16 cellular contexts compared by ENCODE assay signal in the genomic region with DNA sequence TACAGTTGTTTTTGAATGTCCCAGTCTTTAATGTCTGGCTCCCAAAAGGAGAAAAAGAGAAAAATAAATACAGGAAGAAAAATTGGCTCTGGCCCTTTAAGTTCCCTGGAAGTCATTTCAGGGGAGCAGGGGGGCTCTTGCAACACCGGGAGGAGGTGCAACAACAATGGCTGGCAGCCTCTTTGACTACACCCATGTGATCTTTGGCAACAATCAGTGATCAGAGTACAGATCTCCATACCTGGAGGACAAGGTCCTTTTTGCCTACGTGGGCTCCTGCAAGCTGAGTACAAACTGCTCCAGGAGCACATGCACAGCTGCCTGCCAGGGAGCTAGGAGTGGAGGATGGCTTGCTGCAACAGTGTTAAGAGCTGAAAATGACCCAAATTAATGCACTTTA.
DNase-seq lines count a peak whose midpoint lies in the region; ATAC-seq and TF ChIP-seq lines count a peak whose summit lies in the region.
"Had no signal": no experiment of that assay in that cellular context is flagged by ENCODE, and none has a peak within 500 bp of the region (broad histone marks: within the 10 kb centered on the region; RNA-seq: fewer than 3 reads in every experiment).

No MANE protein-coding gene starts in this region.

- DNase-seq in HuH-7.5 (ENCODE audit: low spot score) (peak; percentile 22), body of pancreas (peak; percentile 19 to 55 (median 31)), iPS-NIHi11 (ENCODE audit: low spot score) (peak; percentile 28), prostate gland (ENCODE audit: low spot score) (peak; percentile 4), NCI-H345 treated with DMSO at 0.1 percent for 48 hours (lab: John Stamatoyannopoulos, UW; ENCODE audit: unreplicated experiment) (no peak), GOT3 (lab: John Stamatoyannopoulos, UW) (no peak), Kasumi-1 (lab: John Stamatoyannopoulos, UW) (no peak)
- DNase-seq: activated CD8-positive, alpha-beta T cell treated with anti-CD3 and anti-CD28 coated beads, Interleukin-2, amount 10 ng/mL, durations not matched to agents 7 days and 5 days; activated naive CD8-positive, alpha-beta T cell treated with anti-CD3 and anti-CD28 coated beads for 36 hours; esophagus squamous epithelium; kidney glomerular epithelial cell; NCI-H1417; stimulated activated CD4-positive, alpha-beta T cell treated with anti-CD3 and anti-CD28 coated beads, Interleukin-4, amount 100 ng/mL, for 1 hour; substantia nigra had no signal

- no peak for TF ChIP-seq POLR2A in body of pancreas (IDR thresholded peaks at IDR 0.05)
- no peak for TF ChIP-seq POLR2A in prostate gland (IDR thresholded peaks at IDR 0.05)

- intact Hi-C loops in body of pancreas (cut with DNase I) = no loop called here
- intact Hi-C loops in prostate gland (cut with DNase I) = no loop called here

- H3K4me1 ChIP-seq in body of pancreas (peaks cover 8% of the 10 kb centered on the region), prostate gland (replicated peaks) (no peaks in the 10 kb centered on the region)

- H3K36me3 ChIP-seq in body of pancreas (replicated peaks in 1 of 2; ENCODE audit: insufficient read depth in 1 of 2, low read depth in 2 of 2) = no peaks in the 10 kb centered on the region
- no peaks in the 10 kb centered on the region for H3K36me3 ChIP-seq in prostate gland

- H3K27me3 ChIP-seq in body of pancreas (no peaks in the 10 kb centered on the region), prostate gland (replicated peaks; ENCODE audit: insufficient read depth) (no peaks in the 10 kb centered on the region)
- H3K27me3 ChIP-seq: esophagus squamous epithelium had no signal

- no peaks in the 10 kb centered on the region for H3K9me3 ChIP-seq in body of pancreas
- H3K9me3 ChIP-seq in prostate gland = no peaks in the 10 kb centered on the region

- 0 to 18% methylated on average over 1 to 2 of the region's 2 CpGs for WGBS in body of pancreas, 2 donors
- WGBS in prostate gland = 27% methylated on average over 2 of the region's 2 CpGs

- peak; percentile 71 for ATAC-seq in body of pancreas
- ATAC-seq: activated CD8-positive, alpha-beta T cell treated with anti-CD3 and anti-CD28 coated beads, Interleukin-2, amount 10 ng/mL, durations not matched to agents 7 days and 5 days had no signal

- no peak for TF ChIP-seq CTCF in body of pancreas (IDR thresholded peaks at IDR 0.05)
- no peak for TF ChIP-seq CTCF in prostate gland (IDR thresholded peaks at IDR 0.05)

- H3K4me3 ChIP-seq in body of pancreas (no peak overlapping the region), prostate gland (no peak overlapping the region)
- H3K4me3 ChIP-seq: esophagus squamous epithelium had no signal

- H3K27ac ChIP-seq in body of pancreas (no peak overlapping the region), prostate gland (no peak overlapping the region)
- H3K27ac ChIP-seq: esophagus squamous epithelium, HL-60, KMS-11 had no signal

Comparison
In these comparisons a context has a peak if more than half of its experiments do, and no peak if none do; other contexts are left out.
1. DNase-seq: peak in HuH-7.5 (single experiment), body of pancreas (4 of 4), iPS-NIHi11 (single experiment) and prostate gland (single experiment); none in NCI-H345 treated with DMSO at 0.1 percent for 48 hours (single experiment), GOT3 (single experiment) and Kasumi-1 (0 of 2).